Comparison of ENCODE assay signal across 7 cellular contexts in the genomic region with DNA sequence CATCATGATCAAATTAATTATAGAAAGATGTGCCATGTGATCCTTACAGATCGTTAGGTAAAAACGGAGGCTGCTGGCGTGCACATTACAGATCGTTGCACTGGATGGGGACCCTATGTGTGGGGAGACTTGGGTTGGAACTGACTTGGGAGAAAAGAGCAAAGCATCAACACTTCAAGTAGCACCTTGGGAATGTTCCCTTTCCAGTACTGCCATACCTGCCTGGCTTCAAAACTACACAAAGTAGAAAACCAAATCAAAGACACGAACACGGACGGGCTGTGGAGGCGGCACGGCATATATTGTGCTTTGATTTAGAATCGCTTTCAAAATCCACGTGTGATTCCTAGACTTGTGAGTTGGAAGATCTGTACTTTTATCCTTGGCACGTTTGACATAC. TPM values are rescaled to one million over a fixed set of nuclear protein-coding genes. Genes with fewer than 3 reads are reported as not detected.
DNase-seq lines count a peak whose midpoint lies in the region; ATAC-seq and TF ChIP-seq lines count a peak whose summit lies in the region.

No MANE protein-coding gene starts in this region.

- TF ChIP-seq CTCF in HFFc6 (IDR thresholded peaks at IDR 0.05): no peak
- TF ChIP-seq CTCF in left ventricle myocardium inferior (IDR thresholded peaks at IDR 0.05; ENCODE audit: borderline replicate concordance): no peak

- no peaks in the 10 kb centered on the region for H3K36me3 ChIP-seq in left ventricle myocardium inferior

- H3K4me1 Mint-ChIP-seq in HFFc6 (ENCODE audit: low read depth): peaks cover 65% of the 10 kb centered on the region
- peaks cover 32 to 59% (median 51%) of the 10 kb centered on the region in 3 donors for H3K4me1 Mint-ChIP-seq in T-cell
- H3K4me1 Mint-ChIP-seq in stimulated activated effector memory CD8-positive, alpha-beta T cell treated with anti-CD3 and anti-CD28 coated beads, Interleukin-12 subunit alpha, Interleukin-12 subunit beta, amount 100 ng/mL, for 72 hours: peaks cover 42% of the 10 kb centered on the region

- H3K9me3 Mint-ChIP-seq in HFFc6 (no peaks in the 10 kb centered on the region), T-cell (no peaks in the 10 kb centered on the region)
- no peaks in the 10 kb centered on the region for H3K9me3 Mint-ChIP-seq in stimulated activated effector memory CD8-positive, alpha-beta T cell treated with anti-CD3 and anti-CD28 coated beads, Interleukin-12 subunit alpha, Interleukin-12 subunit beta, amount 100 ng/mL, for 72 hours

- H3K27me3 Mint-ChIP-seq in HFFc6 (ENCODE audit: insufficient read depth): peaks cover 2% of the 10 kb centered on the region
- no peaks in the 10 kb centered on the region for H3K27me3 Mint-ChIP-seq in T-cell

- DNase-seq in HFFc6: no peak
- no peak for DNase-seq in T-cell
- no peak for DNase-seq in left ventricle myocardium inferior
- no peak for DNase-seq in stimulated activated effector memory CD8-positive, alpha-beta T cell treated with anti-CD3 and anti-CD28 coated beads, Interleukin-12 subunit alpha, Interleukin-12 subunit beta, amount 100 ng/mL, for 72 hours (ENCODE audit: low spot score in 2 of 2)
- no peak for DNase-seq in NOMO-1 (lab: John Stamatoyannopoulos, UW; ENCODE audit: unreplicated experiment in 2 of 2)
- DNase-seq in stimulated activated CD4-positive, alpha-beta T cell treated with anti-CD3 and anti-CD28 coated beads, Interleukin-4, amount 100 ng/mL, for 1 hour: no peak

- H3K27ac Mint-ChIP-seq in HFFc6: peak overlapping the region; percentile 94
- peak overlapping the region; percentile 24 to 41 for H3K27ac Mint-ChIP-seq in T-cell
- peak overlapping the region; percentile 86 for H3K27ac Mint-ChIP-seq in stimulated activated effector memory CD8-positive, alpha-beta T cell treated with anti-CD3 and anti-CD28 coated beads, Interleukin-12 subunit alpha, Interleukin-12 subunit beta, amount 100 ng/mL, for 72 hours

- peak overlapping the region; percentile 77 for H3K4me3 ChIP-seq in left ventricle myocardium inferior

- no peaks in the 10 kb centered on the region for H3K9me3 ChIP-seq in left ventricle myocardium inferior (replicated peaks)

- H3K27ac ChIP-seq in left ventricle myocardium inferior (replicated peaks): peak overlapping the region; percentile 90

- H3K4me3 Mint-ChIP-seq in HFFc6 (peak overlapping the region; percentile 90), T-cell (peak overlapping the region; percentile 78 to 82 (median 81))
- H3K4me3 Mint-ChIP-seq in stimulated activated effector memory CD8-positive, alpha-beta T cell treated with anti-CD3 and anti-CD28 coated beads, Interleukin-12 subunit alpha, Interleukin-12 subunit beta, amount 100 ng/mL, for 72 hours: peak overlapping the region; percentile 83

- H3K27me3 ChIP-seq in left ventricle myocardium inferior (ENCODE audit: low read depth): no peaks in the 10 kb centered on the region

- CTCF ChIA-PET in T-cell (lab: Charles Lee): interaction anchor here in 1 of 2 donors (2.0 kb wide), 1 partner anchor 43 kb away, joined by 10 read pairs; a partner anchor contains a TSS

- peaks cover 28% of the 10 kb centered on the region for H3K4me1 ChIP-seq in left ventricle myocardium inferior

- intact Hi-C loops in left ventricle myocardium inferior (cut with micrococcal nuclease): no loop called here

- POLR2A ChIA-PET in T-cell (lab: Charles Lee): interaction anchor here in 1 of 2 donors (1.0 kb wide), 1 partner anchor 43 kb away, joined by 3 read pairs; a partner anchor contains a TSS

- ATAC-seq in T-cell (replicated peaks in 1 of 4) (no peak), GM21786 (IDR thresholded peaks at IDR 0.05; ENCODE audit: unreplicated experiment) (no peak)
- ATAC-seq in stimulated activated effector memory CD8-positive, alpha-beta T cell treated with anti-CD3 and anti-CD28 coated beads, Interleukin-12 subunit alpha, Interleukin-12 subunit beta, amount 100 ng/mL, for 72 hours: no peak

- H3K36me3 Mint-ChIP-seq in HFFc6 (ENCODE audit: low read depth): peaks cover 13% of the 10 kb centered on the region
- H3K36me3 Mint-ChIP-seq in T-cell: peaks cover 10% of the 10 kb centered on the region
- peaks cover 38% of the 10 kb centered on the region for H3K36me3 Mint-ChIP-seq in stimulated activated effector memory CD8-positive, alpha-beta T cell treated with anti-CD3 and anti-CD28 coated beads, Interleukin-12 subunit alpha, Interleukin-12 subunit beta, amount 100 ng/mL, for 72 hours

RNA-seq across cellular contexts. Expression of a gene that starts 0.9 kb away (rescaled TPM):
- total RNA-seq in HFFc6 (2021; fragmentation: NEBNext Ultra II Directional; extraction: Animal tissue kit (Norgen Biotek cat#: 25700)): 1 to 10 TPM; 4.6 to 7.4 (median 6.3) TPM
- total RNA-seq in T-cell (10 to 100 TPM in 1 of 5 donors, 1 to 10 TPM in 4; 3.3 to 12.7 (median 6.3) TPM), left ventricle myocardium inferior (28.1 TPM)

RNA-seq across cellular contexts. Expression of a gene that starts 0.9 kb away (rescaled TPM):
- 10 to 100 TPM; 12.4 to 15.8 (median 14.3) TPM for total RNA-seq in HFFc6 (2021; fragmentation: NEBNext Ultra II Directional; extraction: Animal tissue kit (Norgen Biotek cat#: 25700))
- total RNA-seq in T-cell (10 to 100 TPM; 11.9 to 24.0 (median 19.8) TPM), left ventricle myocardium inferior (56.9 TPM)

RNA-seq across cellular contexts. Expression of a gene that starts 1.3 kb away (rescaled TPM):
- total RNA-seq in HFFc6 (2021; fragmentation: NEBNext Ultra II Directional; extraction: Animal tissue kit (Norgen Biotek cat#: 25700)): 10 to 100 TPM; 24.5 to 27.8 (median 26.0) TPM
- total RNA-seq in T-cell (10 to 100 TPM; 14.2 to 17.7 (median 17.0) TPM), left ventricle myocardium inferior (17.0 TPM)

RNA-seq across cellular contexts. Expression of a gene that starts 43.4 kb away (rescaled TPM):
- 10 to 100 TPM; 50.8 to 55.7 (median 53.3) TPM for total RNA-seq in HFFc6 (2021; fragmentation: NEBNext Ultra II Directional; extraction: Animal tissue kit (Norgen Biotek cat#: 25700))
- total RNA-seq in T-cell (10 to 100 TPM; 50.2 to 56.2 (median 53.0) TPM), left ventricle myocardium inferior (364 TPM)

RNA-seq across cellular contexts. Expression of a gene that starts 47.5 kb away (rescaled TPM):
- total RNA-seq in HFFc6 (2021; fragmentation: NEBNext Ultra II Directional; extraction: Animal tissue kit (Norgen Biotek cat#: 25700)): 1 to 10 TPM; 1.0 to 1.6 (median 1.4) TPM
- total RNA-seq in T-cell (1 to 10 TPM; 1.3 to 3.5 (median 2.7) TPM), left ventricle myocardium inferior (49.7 TPM)

Comparison
In these comparisons a context has a peak if more than half of its experiments do, and no peak if none do; other contexts are left out.
1. H3K27ac Mint-ChIP-seq: peak in every context shown above with its lines; median percentile 94 in HFFc6; 86 in stimulated activated effector memory CD8-positive, alpha-beta T cell treated with anti-CD3 and anti-CD28 coated beads, Interleukin-12 subunit alpha, Interleukin-12 subunit beta, amount 100 ng/mL, for 72 hours; 32 in T-cell.